1 cellular context compared by ENCODE assay signal in genomic region chr1:147808025-147808424, GRCh38.
A peak's percentile ranks its signal among the peaks of the same experiment; 100 is the strongest.
TF ChIP-seq lines count a peak whose summit lies in the region.

No MANE protein-coding gene starts in this region.

TF ChIP-seq in HepG2, 621 proteins besides CTCF, POLR2A, EP300 and RAD21 (continued from another document and continues in another):
- TF ChIP-seq ZNF513 (CRISPR knock-in tag; conservative IDR thresholded peaks at IDR 0.05) (no peak), ZNF44 (CRISPR knock-in tag; IDR thresholded peaks at IDR 0.05) (0 out of 2 replicates have a peak, but pooled peaks have one; percentile 63), ZNF878 (CRISPR knock-in tag; IDR thresholded peaks at IDR 0.05) (0 out of 2 replicates have a peak, but pooled peaks have one; percentile 49), TEF (CRISPR knock-in tag; IDR thresholded peaks at IDR 0.05) (peak; percentile 80; the same call in 1 of the 2 replicates), FOXA3 (CRISPR knock-in tag; IDR thresholded peaks at IDR 0.05) (peak; percentile 86), ISX (CRISPR knock-in tag; conservative IDR thresholded peaks at IDR 0.05) (0 out of 2 replicates have a peak, but pooled peaks have one; percentile 20), BHLHE40 (IDR thresholded peaks at IDR 0.05; ENCODE audit: low read length) (peak; percentile 85), ZNF24 (IDR thresholded peaks at IDR 0.05) (peak; percentile 38; the same call in 1 of the 2 replicates), ZMAT3 (CRISPR knock-in tag; conservative IDR thresholded peaks at IDR 0.05) (no peak), ZBTB21 (CRISPR knock-in tag; IDR thresholded peaks at IDR 0.05) (0 out of 2 replicates have a peak, but pooled peaks have one; percentile 24), ZNF431 (CRISPR knock-in tag; IDR thresholded peaks at IDR 0.05; ENCODE audit: borderline replicate concordance, low read depth) (no peak), SALL1 (CRISPR knock-in tag; IDR thresholded peaks at IDR 0.05) (peak; percentile 82), ZNF652 (CRISPR knock-in tag; IDR thresholded peaks at IDR 0.05; ENCODE audit: borderline replicate concordance, low read depth) (no peak), FOXA1 (IDR thresholded peaks at IDR 0.05) (no peak), FOXA1 (CRISPR knock-in tag; IDR thresholded peaks at IDR 0.05) (peak; percentile 60), ZNF326 (CRISPR knock-in tag; IDR thresholded peaks at IDR 0.05; ENCODE audit: borderline replicate concordance) (no peak), CREBL2 (CRISPR knock-in tag; IDR thresholded peaks at IDR 0.05; ENCODE audit: borderline replicate concordance) (no peak), GFI1 (CRISPR knock-in tag; IDR thresholded peaks at IDR 0.05; ENCODE audit: borderline replicate concordance) (peak; percentile 91; the same call in 1 of the 2 replicates), MTERF4 (CRISPR knock-in tag; IDR thresholded peaks at IDR 0.05) (no peak), HOMEZ (CRISPR knock-in tag; IDR thresholded peaks at IDR 0.05; ENCODE audit: low read depth) (peak; percentile 65; the same call in 1 of the 2 replicates), ZNF557 (CRISPR knock-in tag; IDR thresholded peaks at IDR 0.05) (0 out of 2 replicates have a peak, but pooled peaks have one; percentile 68), TFE3 (CRISPR knock-in tag; IDR thresholded peaks at IDR 0.05) (peak; percentile 91), ZBTB2 (CRISPR knock-in tag; IDR thresholded peaks at IDR 0.05; ENCODE audit: low read depth) (no peak), GATAD2A (CRISPR knock-in tag; IDR thresholded peaks at IDR 0.05) (peak; percentile 91), ZNF670 (CRISPR knock-in tag; IDR thresholded peaks at IDR 0.05; ENCODE audit: borderline replicate concordance) (peak; percentile 70; the same call in 1 of the 2 replicates), ZNF792 (CRISPR knock-in tag; IDR thresholded peaks at IDR 0.05) (peak; percentile 51; the same call in 1 of the 2 replicates), PATZ1 (CRISPR knock-in tag; IDR thresholded peaks at IDR 0.05) (peak; percentile 78), MLXIP (CRISPR knock-in tag; IDR thresholded peaks at IDR 0.05; ENCODE audit: borderline replicate concordance) (no peak), RBFOX2 (IDR thresholded peaks at IDR 0.05; ENCODE audit: low read depth, low read length) (no peak), SP2 (CRISPR knock-in tag; IDR thresholded peaks at IDR 0.05) (no peak), ZBTB40 (IDR thresholded peaks at IDR 0.05) (no peak), ZBTB40 (CRISPR knock-in tag; IDR thresholded peaks at IDR 0.05) (no peak), ZNF781 (CRISPR knock-in tag; IDR thresholded peaks at IDR 0.05; ENCODE audit: borderline replicate concordance, not compliant biosample characterization) (no peak)
